In genomic region chr11:28011813-28012212, GRCh38 we compare ENCODE assay signal across 26 cellular contexts.
"Had no signal": no experiment of that assay in that cellular context is flagged by ENCODE, and none has a peak within 500 bp of the region (broad histone marks: within the 10 kb centered on the region; RNA-seq: fewer than 3 reads in every experiment).

No MANE protein-coding gene starts in this region.

- FAIRE-seq: keratinocyte had no signal

- ATAC-seq: esophagus mucosa; gastrocnemius medialis; left ventricle myocardium superior; lower lobe of right lung; naive thymus-derived CD8-positive, alpha-beta T cell; psoas muscle; right cardiac atrium; stimulated activated memory B cell treated with anti-CD40 and anti-IgM and Interleukin-4, amounts not matched to agents 10 μg/mL and 1 μg/mL and 100 μg/mL, for 72 hours; stimulated activated naive CD8-positive, alpha-beta T cell treated with anti-CD3 and anti-CD28 coated beads, Interleukin-15, Interleukin-2, amounts not matched to agents 100 U/mL and 50 U/mL, for 24 hours had no signal

- H3K4me1 ChIP-seq: gastrocnemius medialis, lower lobe of right lung, psoas muscle, spleen, testis had no signal

- H3K27me3 Mint-ChIP-seq: dendritic cell treated with granulocyte-macrophage colony-stimulating factor and Interleukin-4, amounts not matched to agents 40 ng/mL and 50 ng/mL, for 4 days; naive thymus-derived CD8-positive, alpha-beta T cell; stimulated activated memory B cell treated with anti-CD40 and anti-IgM and Interleukin-4, amounts not matched to agents 10 μg/mL and 1 μg/mL and 100 μg/mL, for 72 hours; type B pancreatic cell had no signal

- H3K27ac ChIP-seq: epithelial cell of prostate, gastrocnemius medialis, lower lobe of right lung, ovary, psoas muscle, skin epidermis, spleen, testis, tibial artery had no signal

- H3K4me3 ChIP-seq: gastrocnemius medialis, lower lobe of right lung, ovary, psoas muscle, skin epidermis, spleen, testis, tibial artery had no signal

- H3K27ac Mint-ChIP-seq: dendritic cell treated with granulocyte-macrophage colony-stimulating factor and Interleukin-4, amounts not matched to agents 40 ng/mL and 50 ng/mL, for 4 days; endodermal cell; naive thymus-derived CD8-positive, alpha-beta T cell; stimulated activated memory B cell treated with anti-CD40 and anti-IgM and Interleukin-4, amounts not matched to agents 10 μg/mL and 1 μg/mL and 100 μg/mL, for 72 hours; type B pancreatic cell had no signal

- H3K9me3 ChIP-seq: gastrocnemius medialis, lower lobe of right lung, ovary, psoas muscle, spleen, testis, tibial artery had no signal

- H3K36me3 Mint-ChIP-seq: naive thymus-derived CD8-positive, alpha-beta T cell; stimulated activated memory B cell treated with anti-CD40 and anti-IgM and Interleukin-4, amounts not matched to agents 10 μg/mL and 1 μg/mL and 100 μg/mL, for 72 hours had no signal

- H3K9me3 Mint-ChIP-seq: dendritic cell treated with granulocyte-macrophage colony-stimulating factor and Interleukin-4, amounts not matched to agents 40 ng/mL and 50 ng/mL, for 4 days; endodermal cell; naive thymus-derived CD8-positive, alpha-beta T cell; stimulated activated memory B cell treated with anti-CD40 and anti-IgM and Interleukin-4, amounts not matched to agents 10 μg/mL and 1 μg/mL and 100 μg/mL, for 72 hours; type B pancreatic cell had no signal

- H3K4me1 Mint-ChIP-seq: endodermal cell; naive thymus-derived CD8-positive, alpha-beta T cell; stimulated activated memory B cell treated with anti-CD40 and anti-IgM and Interleukin-4, amounts not matched to agents 10 μg/mL and 1 μg/mL and 100 μg/mL, for 72 hours had no signal

- H3K4me3 Mint-ChIP-seq: dendritic cell treated with granulocyte-macrophage colony-stimulating factor and Interleukin-4, amounts not matched to agents 40 ng/mL and 50 ng/mL, for 4 days; endodermal cell; naive thymus-derived CD8-positive, alpha-beta T cell; stimulated activated memory B cell treated with anti-CD40 and anti-IgM and Interleukin-4, amounts not matched to agents 10 μg/mL and 1 μg/mL and 100 μg/mL, for 72 hours; type B pancreatic cell had no signal

- DNase-seq: effector CD8-positive, alpha-beta T cell; endodermal cell; foreskin fibroblast; gastrocnemius medialis; head of caudate nucleus; left ventricle myocardium superior; lower lobe of right lung; naive thymus-derived CD8-positive, alpha-beta T cell; occipital lobe; ovary; posterior cingulate gyrus; psoas muscle; right cardiac atrium; spleen; stimulated activated CD4-positive, alpha-beta T cell treated with anti-CD3 and anti-CD28 coated beads, Interleukin-4, amount 100 ng/mL, for 4 hours; stimulated activated naive CD8-positive, alpha-beta T cell treated with anti-CD3 and anti-CD28 coated beads, Interleukin-15, Interleukin-2, amounts not matched to agents 100 U/mL and 50 U/mL, for 24 hours; substantia nigra; testis; tibial artery had no signal
